ENCODE assay signal across 8 cellular contexts in genomic region chr9:129995409-129996160, GRCh38. TPM values are rescaled to one million over a fixed set of nuclear protein-coding genes. Genes with fewer than 3 reads are reported as not detected.
DNase-seq lines count a peak whose midpoint lies in the region; ATAC-seq and TF ChIP-seq lines count a peak whose summit lies in the region.

No MANE protein-coding gene starts in this region.

- H3K27me3 Mint-ChIP-seq in effector memory CD8-positive, alpha-beta T cell: no peaks in the 10 kb centered on the region

- no peaks in the 10 kb centered on the region for H3K9me3 Mint-ChIP-seq in effector memory CD8-positive, alpha-beta T cell

- no peaks in the 10 kb centered on the region for H3K27me3 ChIP-seq in Panc1 (ENCODE audit: control insufficient read depth, insufficient read depth, low read length)
- no peaks in the 10 kb centered on the region for H3K27me3 ChIP-seq in SJCRH30

- POLR2A ChIA-PET in Panc1 (lab: Charles Lee): interaction anchor here (0.6 kb wide), 2 partner anchors 26 to 48 kb away, joined by 3 read pairs; no protein-coding TSS in a partner anchor

- BruUV-seq in Panc1 (replicated peaks; lab: Mats Ljungman, UMichigan): no TSS peak

- ATAC-seq in Panc1: no peak; the same call in 1 of the 2 replicates
- peak; percentile 43 for ATAC-seq in effector memory CD8-positive, alpha-beta T cell (replicated peaks)

- intact Hi-C loops in Panc1 (cut with micrococcal nuclease; ENCODE audit: unreplicated experiment): no loop called here

- peaks cover 51 to 61% of the 10 kb centered on the region in 2 donors for H3K4me1 Mint-ChIP-seq in effector memory CD8-positive, alpha-beta T cell (ENCODE audit: low read depth in 2 of 2)

- no peak overlapping the region for H3K4me3 ChIP-seq in Panc1 (ENCODE audit: low read depth in 2 of 2, low read length in 2 of 2)
- no peak overlapping the region for H3K4me3 ChIP-seq in SJCRH30

- TF ChIP-seq CTCF in Panc1 (IDR thresholded peaks at IDR 0.05): no peak

- peak overlapping the region; percentile 91 to 95 for H3K27ac Mint-ChIP-seq in effector memory CD8-positive, alpha-beta T cell

- H3K4me3 Mint-ChIP-seq in effector memory CD8-positive, alpha-beta T cell: peak overlapping the region; percentile 70 to 77

- DNase-seq in G401 (ENCODE audit: low spot score) (peak; percentile 51), Panc1 (ENCODE audit: low read depth, low spot score) (peak; percentile 62), pons (ENCODE audit: low spot score) (peak; percentile 81), activated gamma-delta T cell treated with Interleukin-2 at 50 U/mL for 16 hours (no peak), NCI-H2081 treated with DMSO at 0.1 percent for 48 hours (lab: John Stamatoyannopoulos, UW) (no peak), SJCRH30 (no peak), DMS53 treated with DMSO at 0.1 percent for 48 hours (lab: John Stamatoyannopoulos, UW; ENCODE audit: unreplicated experiment) (no peak)
- DNase-seq in effector memory CD8-positive, alpha-beta T cell: no peak

- H3K4me1 ChIP-seq in Panc1 (ENCODE audit: control insufficient read depth, insufficient read depth, low read length) (peaks cover 12% of the 10 kb centered on the region; the same call in 1 of the 2 replicates), SJCRH30 (peaks cover 7% of the 10 kb centered on the region; the same call in 1 of the 2 replicates)

- in situ Hi-C loops in G401 (cut with HindIII; ENCODE audit: low sequenced_read_pairs) (no loop called here), Panc1 (cut with HindIII; ENCODE audit: low pct_unique_long_range_greater_than_20kb, low sequenced_read_pairs) (no loop called here)

- H3K36me3 ChIP-seq in Panc1 (ENCODE audit: control insufficient read depth, insufficient read depth, low read length) (no peaks in the 10 kb centered on the region; the same call in 1 of the 2 replicates), SJCRH30 (no peaks in the 10 kb centered on the region)

- no peaks in the 10 kb centered on the region for H3K9me3 ChIP-seq in Panc1 (ENCODE audit: control insufficient read depth, insufficient read depth, low read depth, low read length)
- H3K9me3 ChIP-seq in SJCRH30 (replicated peaks): 0 out of 2 replicates have a peak, but pooled peaks cover 2% of the 10 kb centered on the region

- H3K36me3 Mint-ChIP-seq in effector memory CD8-positive, alpha-beta T cell (ENCODE audit: insufficient read depth): peaks cover 86% of the 10 kb centered on the region

- CTCF ChIA-PET in Panc1 (lab: Charles Lee): interaction anchor here (0.6 kb wide), 1 partner anchor 62 kb away, joined by 5 read pairs; no protein-coding TSS in a partner anchor

- H3K27ac ChIP-seq in Panc1 (ENCODE audit: low read length): peak overlapping the region; percentile 29; the same call in 1 of the 2 replicates
- no peak overlapping the region for H3K27ac ChIP-seq in SJCRH30

RNA-seq across cellular contexts. Expression of gene FNBP1, which starts 47.4 kb away (rescaled TPM):
- total RNA-seq in G401 (2014; rRNA removed; shearing (Covaris generic)): 7.5 and 16.6 TPM in 2 replicates
- 53.6 TPM for total RNA-seq in Panc1 (2021; ENCODE audit: unreplicated experiment)
- 21.0 TPM for polyA plus RNA-seq in Panc1 (2012; ENCODE audit: insufficient read length)
- total RNA-seq in SJCRH30 (2014; rRNA removed; shearing (Covaris generic)): 46.3 and 56.9 TPM in 2 replicates

RNA-seq across cellular contexts. Expression of gene GPR107, which starts 58.1 kb away (rescaled TPM):
- 8.6 and 9.7 TPM in 2 replicates for total RNA-seq in G401 (2014; rRNA removed; shearing (Covaris generic))
- total RNA-seq in Panc1 (2021; ENCODE audit: unreplicated experiment): 43.0 TPM
- 27.5 TPM for polyA plus RNA-seq in Panc1 (2012; ENCODE audit: insufficient read length)
- total RNA-seq in SJCRH30 (2014; rRNA removed; shearing (Covaris generic)): 33.2 and 35.2 TPM in 2 replicates

Comparison
In these comparisons a context has a peak if more than half of its experiments do, and no peak if none do; other contexts are left out.
1. DNase-seq: peak in G401 (single experiment), Panc1 (single experiment) and pons (single experiment); none in effector memory CD8-positive, alpha-beta T cell (0 of 3), activated gamma-delta T cell treated with Interleukin-2 at 50 U/mL for 16 hours (single experiment), NCI-H2081 treated with DMSO at 0.1 percent for 48 hours (single experiment), SJCRH30 (0 of 2) and DMS53 treated with DMSO at 0.1 percent for 48 hours (single experiment).